ENCODE assay signal across 35 cellular contexts in genomic region chr9:37730256-37730655, GRCh38. TPM values are rescaled to one million over a fixed set of nuclear protein-coding genes. Genes with fewer than 3 reads are reported as not detected.
DNase-seq lines count a peak whose midpoint lies in the region; ATAC-seq, FAIRE-seq and TF ChIP-seq lines count a peak whose summit lies in the region.
"Had no signal": no experiment of that assay in that cellular context is flagged by ENCODE, and none has a peak within 500 bp of the region (broad histone marks: within the 10 kb centered on the region; RNA-seq: fewer than 3 reads in every experiment).

No MANE protein-coding gene starts in this region.

- H3K4me3 Mint-ChIP-seq in CD8-positive, alpha-beta memory T cell, result no peak overlapping the region
- H3K4me3 Mint-ChIP-seq: activated CD4-positive, alpha-beta memory T cell treated with anti-CD3 and anti-CD28 coated beads, Interleukin-2, amount 10 ng/mL, durations not matched to agents 7 days and 5 days; activated naive CD4-positive, alpha-beta T cell treated with anti-CD3 and anti-CD28 coated beads for 36 hours; activated T-helper 1 cell treated with anti-CD3 and anti-CD28 coated beads, Interleukin-12 subunit alpha, Interleukin-12 subunit beta, Interleukin-2, Interleukin-4 antibody, amounts not matched to agents 30 ng/mL and 10 ng/mL and 1 ng/mL, durations not matched to agents 14 hours and 24 hours and 36 hours; brain; naive thymus-derived CD4-positive, alpha-beta T cell; T-helper 2 cell treated with Interferon-gamma antibody and Interleukin-4, amounts not matched to agents 5 μg/mL and 100 μg/mL, for 36 hours had no signal

- FAIRE-seq in HTR-8/SVneo (lab: Jason Lieb, UNC), result no peak
- FAIRE-seq: endothelial cell of umbilical vein, GM19239, HepG2 had no signal

- H3K27ac ChIP-seq in RWPE2 (ENCODE audit: poor library complexity, severe bottlenecking), result peak overlapping the region; percentile 62
- H3K27ac ChIP-seq in CD8-positive, alpha-beta memory T cell (ENCODE audit: low read depth, low read length), result no peak overlapping the region
- H3K27ac ChIP-seq: neutrophil, right lobe of liver, stomach, uterus had no signal

- ATAC-seq in RWPE2 (ENCODE audit: low read depth), result peak; percentile 65
- ATAC-seq in GM18868 (IDR thresholded peaks at IDR 0.05; ENCODE audit: unreplicated experiment), result no peak
- ATAC-seq: HepG2; left ventricle myocardium superior; naive thymus-derived CD4-positive, alpha-beta T cell; right lobe of liver had no signal

- H3K4me1 Mint-ChIP-seq in CD8-positive, alpha-beta memory T cell, result no peaks in the 10 kb centered on the region
- H3K4me1 Mint-ChIP-seq: activated CD4-positive, alpha-beta memory T cell treated with anti-CD3 and anti-CD28 coated beads, Interleukin-2, amount 10 ng/mL, durations not matched to agents 7 days and 5 days; naive thymus-derived CD4-positive, alpha-beta T cell had no signal

- no peaks in the 10 kb centered on the region for H3K36me3 Mint-ChIP-seq in CD8-positive, alpha-beta memory T cell
- H3K36me3 Mint-ChIP-seq: naive thymus-derived CD4-positive, alpha-beta T cell had no signal

- no peak overlapping the region for H3K27ac Mint-ChIP-seq in CD8-positive, alpha-beta memory T cell
- H3K27ac Mint-ChIP-seq: activated CD4-positive, alpha-beta memory T cell treated with anti-CD3 and anti-CD28 coated beads, Interleukin-2, amount 10 ng/mL, durations not matched to agents 7 days and 5 days; activated naive CD4-positive, alpha-beta T cell treated with anti-CD3 and anti-CD28 coated beads for 36 hours; activated T-helper 1 cell treated with anti-CD3 and anti-CD28 coated beads, Interleukin-12 subunit alpha, Interleukin-12 subunit beta, Interleukin-2, Interleukin-4 antibody, amounts not matched to agents 30 ng/mL and 10 ng/mL and 1 ng/mL, durations not matched to agents 14 hours and 24 hours and 36 hours; naive thymus-derived CD4-positive, alpha-beta T cell; progenitor cell of endocrine pancreas; T-helper 2 cell treated with Interferon-gamma antibody and Interleukin-4, amounts not matched to agents 5 μg/mL and 100 μg/mL, for 36 hours had no signal

- H3K4me1 ChIP-seq in RWPE2 (ENCODE audit: insufficient read depth, poor library complexity, severe bottlenecking), result peaks cover 17% of the 10 kb centered on the region
- no peaks in the 10 kb centered on the region for H3K4me1 ChIP-seq in CD8-positive, alpha-beta memory T cell (ENCODE audit: insufficient read depth, low read length)
- H3K4me1 ChIP-seq: right lobe of liver, stomach, uterus had no signal

- DNase-seq in A172 (ENCODE audit: low spot score) (peak; percentile 58), GM04503 (ENCODE audit: low read depth) (peak; percentile 18), RWPE2 (ENCODE audit: low spot score) (no peak), foreskin fibroblast (peak; percentile 9 to 36), GM13976 (ENCODE audit: low spot score) (no peak), HTR-8/SVneo (ENCODE audit: insufficient read length, low spot score) (no peak)
- no peak for DNase-seq in CD8-positive, alpha-beta memory T cell
- DNase-seq: 8988T; activated CD4-positive, alpha-beta memory T cell treated with anti-CD3 and anti-CD28 coated beads, Interleukin-2, amount 10 ng/mL, durations not matched to agents 7 days and 5 days; activated CD8-positive, alpha-beta memory T cell treated with anti-CD3 and anti-CD28 coated beads, Interleukin-2, amount 50 U/mL, for 4 hours; activated naive CD4-positive, alpha-beta T cell treated with anti-CD3 and anti-CD28 coated beads for 36 hours; BE2C; DMS53; GF-D8; Kasumi-1; left ventricle myocardium superior; naive thymus-derived CD4-positive, alpha-beta T cell; NCI-H1436 treated with DMSO at 0.1 percent for 48 hours; NCI-H2081 treated with DMSO at 0.1 percent for 48 hours; NCI-H345; NCI-H69; right lobe of liver; SIG-M5; stimulated activated CD4-positive, alpha-beta T cell treated with anti-CD3 and anti-CD28 coated beads, Interleukin-2, amount 100 ng/mL, for 48 hours; stomach; uterus had no signal

- TF ChIP-seq CTCF in RWPE2 (IDR thresholded peaks at IDR 0.05; ENCODE audit: poor library complexity, severe bottlenecking) (no peak), foreskin fibroblast (IDR thresholded peaks at IDR 0.05; ENCODE audit: low read depth, low read length) (no peak), GM13976 (IDR thresholded peaks at IDR 0.05; ENCODE audit: borderline replicate concordance, control extremely low read depth, extremely low read depth, insufficient read depth, missing control alignments) (no peak)

- POLR2A ChIA-PET in CD8-positive, alpha-beta memory T cell (lab: Charles Lee), result no interaction called here

- no peaks in the 10 kb centered on the region for H3K9me3 ChIP-seq in RWPE2 (ENCODE audit: severe bottlenecking)
- H3K9me3 ChIP-seq in CD8-positive, alpha-beta memory T cell (ENCODE audit: low read length), result no peaks in the 10 kb centered on the region
- H3K9me3 ChIP-seq: BE2C, neutrophil, right lobe of liver, stomach, uterus had no signal

- no peaks in the 10 kb centered on the region for H3K27me3 ChIP-seq in RWPE2 (ENCODE audit: insufficient read depth, poor library complexity, severe bottlenecking)
- H3K27me3 ChIP-seq in CD8-positive, alpha-beta memory T cell (ENCODE audit: insufficient read depth, low read length, poor library complexity, severe bottlenecking), result peaks cover 5% of the 10 kb centered on the region
- H3K27me3 ChIP-seq: BE2C, right lobe of liver, uterus had no signal

- no peak overlapping the region for H3K4me3 ChIP-seq in RWPE2 (ENCODE audit: severe bottlenecking)
- H3K4me3 ChIP-seq in foreskin fibroblast (ENCODE audit: low read depth in 1 of 2, low read length in 2 of 2), result no peak overlapping the region
- H3K4me3 ChIP-seq in CD8-positive, alpha-beta memory T cell (ENCODE audit: low read length), result no peak overlapping the region
- H3K4me3 ChIP-seq: right lobe of liver, stomach, uterus had no signal

- H3K36me3 ChIP-seq in RWPE2 (ENCODE audit: low read depth), result no peaks in the 10 kb centered on the region
- H3K36me3 ChIP-seq in CD8-positive, alpha-beta memory T cell (ENCODE audit: insufficient read depth, low read length), result no peaks in the 10 kb centered on the region
- H3K36me3 ChIP-seq: BE2C, neutrophil, right lobe of liver, stomach, uterus had no signal

- CTCF ChIA-PET in CD8-positive, alpha-beta memory T cell (lab: Charles Lee), result no interaction called here

- peaks cover 10 to 34% of the 10 kb centered on the region in 2 donors for H3K27me3 Mint-ChIP-seq in CD8-positive, alpha-beta memory T cell

- no peaks in the 10 kb centered on the region for H3K9me3 Mint-ChIP-seq in CD8-positive, alpha-beta memory T cell
- H3K9me3 Mint-ChIP-seq: activated CD4-positive, alpha-beta memory T cell treated with anti-CD3 and anti-CD28 coated beads, Interleukin-2, amount 10 ng/mL, durations not matched to agents 7 days and 5 days; activated naive CD4-positive, alpha-beta T cell treated with anti-CD3 and anti-CD28 coated beads for 36 hours; activated T-helper 1 cell treated with anti-CD3 and anti-CD28 coated beads, Interleukin-12 subunit alpha, Interleukin-12 subunit beta, Interleukin-2, Interleukin-4 antibody, amounts not matched to agents 30 ng/mL and 10 ng/mL and 1 ng/mL, durations not matched to agents 14 hours and 24 hours and 36 hours; naive thymus-derived CD4-positive, alpha-beta T cell; T-helper 2 cell treated with Interferon-gamma antibody and Interleukin-4, amounts not matched to agents 5 μg/mL and 100 μg/mL, for 36 hours had no signal

- in situ Hi-C loops in GM13976 (cut with MboI; ENCODE audit: low sequenced_read_pairs, unreplicated experiment), result loop anchor here (25.0 kb wide), 1 partner anchor 632 kb away; no protein-coding TSS in a partner anchor

RNA-seq across cellular contexts. Expression of gene TRMT10B, which starts 23.3 kb away (rescaled TPM):
- total RNA-seq in A172 (2014; rRNA removed; shearing (Covaris generic)), result 1.2 and 2.3 TPM in 2 replicates
- total RNA-seq in CD8-positive, alpha-beta memory T cell, result 10 to 100 TPM; 10.0 to 12.0 TPM
- polyA plus RNA-seq in CD8-positive, alpha-beta memory T cell, result 16.2 TPM

RNA-seq across cellular contexts. Expression of gene EXOSC3, which starts 54.6 kb away (rescaled TPM):
- total RNA-seq in A172 (2014; rRNA removed; shearing (Covaris generic)), result 96.7 and 249 TPM in 2 replicates
- 100 to 1,000 TPM; 107 to 112 TPM for total RNA-seq in CD8-positive, alpha-beta memory T cell
- polyA plus RNA-seq in CD8-positive, alpha-beta memory T cell, result 23.8 TPM

Comparison
In these comparisons a context has a peak if more than half of its experiments do, and no peak if none do; other contexts are left out.
1. DNase-seq: peak in A172 (single experiment), GM04503 (single experiment) and foreskin fibroblast (2 of 2); none in RWPE2 (single experiment), GM13976 (single experiment), CD8-positive, alpha-beta memory T cell (0 of 5) and HTR-8/SVneo (single experiment).